23 cellular contexts compared by ENCODE assay signal in the genomic region with DNA sequence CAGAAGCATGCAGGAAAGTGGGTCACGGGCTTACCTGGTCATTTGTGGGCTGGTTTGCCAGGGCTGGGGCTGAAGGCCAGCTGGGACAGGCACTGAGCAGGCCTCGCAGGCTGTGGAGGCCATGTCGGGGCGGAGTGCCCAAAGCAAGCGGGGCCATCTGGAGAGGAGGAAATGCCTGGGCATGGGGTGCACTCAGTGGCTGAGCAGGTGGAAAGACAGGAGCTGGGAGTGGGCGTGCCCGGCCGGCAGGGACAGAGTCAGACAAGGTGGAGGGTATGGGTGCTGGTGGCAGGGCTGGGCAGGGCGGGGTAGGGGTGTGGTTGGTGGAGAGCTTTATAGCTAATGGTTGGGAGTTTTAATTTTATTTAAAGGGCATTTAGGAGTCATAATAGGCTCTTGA. TPM values are rescaled to one million over a fixed set of nuclear protein-coding genes. Genes with fewer than 3 reads are reported as not detected.
DNase-seq lines count a peak whose midpoint lies in the region; ATAC-seq, FAIRE-seq and TF ChIP-seq lines count a peak whose summit lies in the region.
"Had no signal": no experiment of that assay in that cellular context is flagged by ENCODE, and none has a peak within 500 bp of the region (broad histone marks: within the 10 kb centered on the region; RNA-seq: fewer than 3 reads in every experiment).

No MANE protein-coding gene starts in this region.

- CTCF ChIA-PET in H1 (lab: Charles Lee; ENCODE audit: partially characterized antibody) = interaction anchor here (0.6 to 7.9 kb wide), 9 partner anchors 9 to 945 kb away, joined by 3 to 47 read pairs (median 5); no protein-coding TSS in a partner anchor

- no peak for TF ChIP-seq POLR2A in H1 (IDR thresholded peaks at IDR 0.05; ENCODE audit: control extremely low read depth in 1 of 2, low read depth in 2 of 2, low read length in 2 of 2)

- no peak for TF ChIP-seq CTCF in H1 (IDR thresholded peaks at IDR 0.05; ENCODE audit: control extremely low read depth in 1 of 3, insufficient read depth in 1 of 3, low read depth in 1 of 3, low read length in 3 of 3)
- TF ChIP-seq CTCF in tibial artery (IDR thresholded peaks at IDR 0.05) = no peak

- H2AK5ac ChIP-seq in H1 (ENCODE audit: low read depth, low read length) (no peak overlapping the region), neuronal stem cell (ENCODE audit: low read depth, low read length) (peak overlapping the region; percentile 15)

- H3K4me3 ChIP-seq in H1 (ENCODE audit: extremely low read depth in 1 of 4, insufficient read depth in 2 of 4, low read depth in 3 of 4, low read length in 4 of 4) (no peak overlapping the region), neuronal stem cell (ENCODE audit: low read length in 2 of 2) (no peak overlapping the region), tibial artery (no peak overlapping the region)
- H3K4me3 ChIP-seq: heart left ventricle, spleen, thoracic aorta had no signal

- ATAC-seq in GM18517 (IDR thresholded peaks at IDR 0.05; ENCODE audit: unreplicated experiment) (no peak), HG03565 (IDR thresholded peaks at IDR 0.05; ENCODE audit: unreplicated experiment) (no peak)
- ATAC-seq: left lobe of liver; naive thymus-derived CD4-positive, alpha-beta T cell; stimulated activated naive B cell treated with anti-CD40 and anti-IgM and Interleukin-4, amounts not matched to agents 10 μg/mL and 1 μg/mL and 100 μg/mL, for 72 hours had no signal

- H4K91ac ChIP-seq in H1 (replicated peaks; ENCODE audit: insufficient read length, low read length) = no peak overlapping the region
- no peak overlapping the region for H4K91ac ChIP-seq in neuronal stem cell (ENCODE audit: low read depth, low read length, poor library complexity)

- H3K4me2 ChIP-seq in H1 (ENCODE audit: insufficient read depth in 1 of 2, low read depth in 2 of 2, low read length in 2 of 2) (no peak overlapping the region), neuronal stem cell (ENCODE audit: insufficient read depth, low read length, poor library complexity, severe bottlenecking) (no peak overlapping the region)
- H3K4me2 ChIP-seq: KMS-11 had no signal

- no peak overlapping the region for H3K4ac ChIP-seq in H1 (replicated peaks; ENCODE audit: insufficient read length, low read depth, low read length)
- no peak overlapping the region for H3K4ac ChIP-seq in neuronal stem cell (ENCODE audit: low read length)

- H3K36me3 ChIP-seq in H1 (ENCODE audit: control insufficient read depth in 2 of 4, insufficient read depth in 4 of 4, low read length in 3 of 4) = no peaks in the 10 kb centered on the region
- H3K36me3 ChIP-seq in neuronal stem cell (replicated peaks in 1 of 2; ENCODE audit: control insufficient read depth in 2 of 2, insufficient read depth in 2 of 2, low read length in 2 of 2) = no peaks in the 10 kb centered on the region
- no peaks in the 10 kb centered on the region for H3K36me3 ChIP-seq in tibial artery
- H3K36me3 ChIP-seq: heart left ventricle, spleen, thoracic aorta had no signal

- H2BK20ac ChIP-seq in H1 (ENCODE audit: low read length) = no peak overlapping the region

- H3K14ac ChIP-seq in H1 (ENCODE audit: insufficient read length) = no peak overlapping the region
- no peak overlapping the region for H3K14ac ChIP-seq in neuronal stem cell (ENCODE audit: low read length)

- H3K27me3 ChIP-seq in H1 (replicated peaks in 1 of 4; ENCODE audit: control insufficient read depth in 3 of 4, extremely low read depth in 1 of 4, insufficient read depth in 3 of 4, low read length in 3 of 4) = no peaks in the 10 kb centered on the region; a peak in 1 of 7 replicates
- H3K27me3 ChIP-seq in neuronal stem cell (ENCODE audit: control insufficient read depth in 3 of 3, insufficient read depth in 3 of 3, low read depth in 1 of 3, low read length in 3 of 3) = no peaks in the 10 kb centered on the region
- H3K27me3 ChIP-seq in tibial artery = peaks cover 0 to 6% of the 10 kb centered on the region in 2 donors
- H3K27me3 ChIP-seq: heart left ventricle, spleen had no signal

- peak; percentile 35 for DNase-seq in HT-29 (ENCODE audit: low spot score)
- peak; percentile 78 for DNase-seq in NCI-H69 (lab: John Stamatoyannopoulos, UW)
- DNase-seq in H1 (ENCODE audit: low read depth in 1 of 2, low spot score in 2 of 2) = no peak
- DNase-seq in neuronal stem cell (ENCODE audit: low spot score) = no peak
- DNase-seq in HuH-7 (ENCODE audit: low spot score) = no peak
- DNase-seq in tibial artery = no peak
- DNase-seq: activated CD4-positive, alpha-beta T cell treated with anti-CD3 and anti-CD28 coated beads, Interleukin-2, amount 50 U/mL, for 4 hours; activated CD4-positive, CD25-positive, alpha-beta regulatory T cell; activated naive CD4-positive, alpha-beta T cell treated with anti-CD3 and anti-CD28 coated beads, Interleukin-2, amount 50 U/mL, for 16 hours; heart left ventricle; naive thymus-derived CD4-positive, alpha-beta T cell; NCI-H748 treated with DMSO at 0.1 percent for 48 hours; spleen; stimulated activated CD4-positive, alpha-beta T cell treated with anti-CD3 and anti-CD28 coated beads, Interleukin-4, amount 100 ng/mL, for 24 hours; stimulated activated naive B cell treated with anti-CD40 and anti-IgM and Interleukin-4, amounts not matched to agents 10 μg/mL and 1 μg/mL and 100 μg/mL, for 72 hours; T1000 had no signal

- H3K18ac ChIP-seq in H1 (ENCODE audit: extremely low read depth, low read length) (no peak overlapping the region), neuronal stem cell (ENCODE audit: low read length) (peak overlapping the region; percentile 74)

- H3K23me2 ChIP-seq in H1 (ENCODE audit: low read depth, low read length) = peaks cover 2% of the 10 kb centered on the region; the same call in 1 of the 2 replicates

- no peak for TF ChIP-seq RAD21 in H1 (IDR thresholded peaks at IDR 0.05 in 1 of 2, conservative IDR thresholded peaks at IDR 0.05 in 1 of 2; ENCODE audit: low read depth in 2 of 2, low read length in 2 of 2)

- H3K23ac ChIP-seq in H1 (ENCODE audit: insufficient read length) (no peak overlapping the region), neuronal stem cell (ENCODE audit: low read depth, low read length, poor library complexity) (no peak overlapping the region)

- H3K79me1 ChIP-seq in H1 (ENCODE audit: low read depth, low read length) = no peaks in the 10 kb centered on the region
- H3K79me1 ChIP-seq in neuronal stem cell (ENCODE audit: low read depth, low read length) = no peaks in the 10 kb centered on the region

- H3K9me3 ChIP-seq in H1 (ENCODE audit: insufficient read depth in 2 of 2, low read depth in 1 of 2, low read length in 1 of 2) (no peaks in the 10 kb centered on the region), neuronal stem cell (replicated peaks in 1 of 2; ENCODE audit: control insufficient read depth in 2 of 2, insufficient read depth in 1 of 2, low read depth in 1 of 2, low read length in 2 of 2) (no peaks in the 10 kb centered on the region), tibial artery (no peaks in the 10 kb centered on the region)
- H3K9me3 ChIP-seq: heart left ventricle, spleen, thoracic aorta had no signal

- no peak overlapping the region for H2AFZ ChIP-seq in H1 (ENCODE audit: low read length)
- H2AFZ ChIP-seq in neuronal stem cell (ENCODE audit: low read length) = no peak overlapping the region

- intact Hi-C loops in tibial artery (cut with DNase I; ENCODE audit: low total_unique reads) = no loop called here

- no peak overlapping the region for H2BK15ac ChIP-seq in H1 (ENCODE audit: low read length)
- H2BK15ac ChIP-seq in neuronal stem cell (ENCODE audit: low read length) = peak overlapping the region; percentile 45

- H2BK5ac ChIP-seq in H1 (ENCODE audit: low read depth, low read length) (no peak overlapping the region), neuronal stem cell (ENCODE audit: low read length) (peak overlapping the region; percentile 42)

- no peak overlapping the region for H4K5ac ChIP-seq in H1 (ENCODE audit: insufficient read length, low read depth, low read length)

- 88% methylated on average over 9 of the region's 9 CpGs; no CpG with 5 or more reads in 1 of the 2 experiments for WGBS in H1 (ENCODE audit: extremely low coverage in 1 of 2, insufficient coverage in 1 of 2, insufficient read length in 1 of 2, insufficient replicate concordance in 2 of 2, low coverage in 1 of 2, low lambda C conversion rate in 2 of 2, missing lambda C conversion rate in 1 of 2), 2 experiments
- no CpG with 5 or more reads among the region's 9 CpGs for WGBS in neuronal stem cell (ENCODE audit: extremely low coverage in 2 of 2, insufficient read length in 2 of 2, insufficient replicate concordance in 1 of 2), 2 donors

- POLR2A ChIA-PET in H1 (lab: Charles Lee; ENCODE audit: partially characterized antibody) = interaction anchor here (1.2 kb wide), 1 partner anchor 11 kb away, joined by 3 read pairs; no protein-coding TSS in a partner anchor

- H3K27ac ChIP-seq in H1 (ENCODE audit: low read depth, low read length) (no peak overlapping the region), neuronal stem cell (replicated peaks; ENCODE audit: low read length) (no peak overlapping the region), tibial artery (no peak overlapping the region)
- H3K27ac ChIP-seq: KMS-11, spleen, thoracic aorta had no signal

- H4K20me1 ChIP-seq in H1 (replicated peaks in 1 of 2; ENCODE audit: control insufficient read depth in 1 of 2, insufficient read depth in 2 of 2, low read length in 2 of 2) = no peaks in the 10 kb centered on the region

- H3K9ac ChIP-seq in H1 (replicated peaks in 1 of 4; ENCODE audit: extremely low read depth in 1 of 4, low read depth in 3 of 4, low read length in 3 of 4) = no peak overlapping the region
- H3K9ac ChIP-seq in neuronal stem cell (ENCODE audit: low read depth, low read length, poor library complexity) = peak overlapping the region; percentile 54
- H3K9ac ChIP-seq: KMS-11 had no signal

- H2BK120ac ChIP-seq in H1 (replicated peaks; ENCODE audit: low read depth, low read length) = no peak overlapping the region
- H2BK120ac ChIP-seq in neuronal stem cell (ENCODE audit: low read depth, low read length) = peak overlapping the region; percentile 78

- peaks cover 0 to 11% (median 8%) of the 10 kb centered on the region in 4 experiments; a peak in 4 of 7 replicates for H3K4me1 ChIP-seq in H1 (replicated peaks in 1 of 4; ENCODE audit: control insufficient read depth in 3 of 4, insufficient read depth in 4 of 4, low read length in 3 of 4)
- peaks cover 2 to 8% of the 10 kb centered on the region in 2 donors for H3K4me1 ChIP-seq in neuronal stem cell (ENCODE audit: control insufficient read depth in 2 of 2, insufficient read depth in 1 of 2, low read depth in 1 of 2, low read length in 2 of 2)
- no peaks in the 10 kb centered on the region for H3K4me1 ChIP-seq in tibial artery

- no peak for TF ChIP-seq EP300 in H1 (IDR thresholded peaks at IDR 0.05; ENCODE audit: borderline replicate concordance in 1 of 2, low read depth in 2 of 2, low read length in 2 of 2)

- H2BK12ac ChIP-seq in H1 (ENCODE audit: low read depth, low read length) (0 out of 2 replicates have a peak overlapping the region, but pooled peaks have one; percentile 9), neuronal stem cell (ENCODE audit: low read length) (no peak overlapping the region)

- peak overlapping the region; percentile 86; the same call in 1 of the 2 replicates for H4K8ac ChIP-seq in H1 (ENCODE audit: extremely low read depth, insufficient read depth, low read length)
- no peak overlapping the region for H4K8ac ChIP-seq in neuronal stem cell (ENCODE audit: low read depth, low read length)

- H3K56ac ChIP-seq in H1 (replicated peaks; ENCODE audit: insufficient read length, low read depth, low read length) = no peak overlapping the region

- no peak for FAIRE-seq in H1 (lab: Jason Lieb, UNC)
- FAIRE-seq: endothelial cell of umbilical vein, HTR-8/SVneo had no signal

- no peaks in the 10 kb centered on the region for H3K79me2 ChIP-seq in H1 (ENCODE audit: control insufficient read depth in 1 of 2, insufficient read depth in 2 of 2, low read length in 2 of 2)

RNA-seq across cellular contexts. Expression of a gene that starts 27.4 kb away (rescaled TPM):
- total RNA-seq in HT-29 (2014; rRNA removed; shearing (Covaris generic)) = 9.2 and 9.7 TPM in 2 replicates
- total RNA-seq in H1 (2021; fragmentation: NEBNext Ultra II Directional; extraction: Animal tissue kit (Norgen Biotek cat#: 25700)) = 6.4 and 6.6 TPM in 2 replicates
- 3.6 and 5.3 TPM in 2 replicates for polyA plus RNA-seq in H1 (2011; rRNA removed)
- polyA plus RNA-seq in H1 (2011; cell fraction: cytosol; rRNA removed) = 2.8 TPM
- 10.3 TPM for polyA plus RNA-seq in H1 (2011; cell fraction: nucleus; rRNA removed)
- 3.3 to 5.4 TPM (median 4.5 TPM) in 4 replicates for polyA plus RNA-seq in H1 (2012, experiment 1 of 2)
- polyA plus RNA-seq in H1 (2012, experiment 2 of 2) = 3.2 TPM
- 4.8 TPM for polyA plus RNA-seq in H1 (2013, experiment 1 of 2)
- polyA plus RNA-seq in H1 (2013, experiment 2 of 2) = 5.2 TPM
- polyA minus RNA-seq in H1 (2011; rRNA and poly(A)+ RNA removed) = 4.6 and 5.2 TPM in 2 replicates
- polyA minus RNA-seq in H1 (2011; cell fraction: cytosol; rRNA and poly(A)+ RNA removed) = 3.5 TPM
- 8.3 TPM for polyA minus RNA-seq in H1 (2011; cell fraction: nucleus; rRNA and poly(A)+ RNA removed)
- 3.7 TPM for polyA plus RNA-seq in neuronal stem cell (2013, experiment 1 of 2)
- polyA plus RNA-seq in neuronal stem cell (2013, experiment 2 of 2) = 3.5 TPM

RNA-seq across cellular contexts. Expression of a gene that starts 44.9 kb away (rescaled TPM):
- total RNA-seq in HT-29 (2014; rRNA removed; shearing (Covaris generic)) = 70.1 and 105 TPM in 2 replicates
- 6.0 TPM in 2 replicates for total RNA-seq in H1 (2021; fragmentation: NEBNext Ultra II Directional; extraction: Animal tissue kit (Norgen Biotek cat#: 25700))
- polyA plus RNA-seq in H1 (2011; rRNA removed) = 6.1 and 7.6 TPM in 2 replicates
- polyA plus RNA-seq in H1 (2011; cell fraction: cytosol; rRNA removed) = 4.4 TPM
- 37.7 TPM for polyA plus RNA-seq in H1 (2011; cell fraction: nucleus; rRNA removed)
- 3.9 to 7.2 TPM (median 6.2 TPM) in 4 replicates for polyA plus RNA-seq in H1 (2012, experiment 1 of 2)
- 3.1 TPM for polyA plus RNA-seq in H1 (2012, experiment 2 of 2)
- polyA plus RNA-seq in H1 (2013, experiment 1 of 2) = 5.1 TPM
- 4.7 TPM for polyA plus RNA-seq in H1 (2013, experiment 2 of 2)
- polyA minus RNA-seq in H1 (2011; rRNA and poly(A)+ RNA removed) = 3.0 and 4.7 TPM in 2 replicates
- polyA minus RNA-seq in H1 (2011; cell fraction: cytosol; rRNA and poly(A)+ RNA removed) = 3.7 TPM
- polyA minus RNA-seq in H1 (2011; cell fraction: nucleus; rRNA and poly(A)+ RNA removed) = 9.6 TPM
- polyA plus RNA-seq in neuronal stem cell (2013, experiment 1 of 2) = 5.7 TPM
- 6.0 TPM for polyA plus RNA-seq in neuronal stem cell (2013, experiment 2 of 2)

Comparison
In these comparisons a context has a peak if more than half of its experiments do, and no peak if none do; other contexts are left out.
1. DNase-seq: peak in HT-29 (single experiment) and NCI-H69 (single experiment); none in H1 (0 of 2), neuronal stem cell (single experiment), HuH-7 (single experiment) and tibial artery (0 of 2).
2. RNA of a gene that starts 44.9 kb away (total RNA-seq): 70.1 to 105 TPM in HT-29; 6.0 TPM in H1; every median in the first group is over 10 times any median in the second.